Comparison of ENCODE assay signal across 1 cellular context in the genomic region with DNA sequence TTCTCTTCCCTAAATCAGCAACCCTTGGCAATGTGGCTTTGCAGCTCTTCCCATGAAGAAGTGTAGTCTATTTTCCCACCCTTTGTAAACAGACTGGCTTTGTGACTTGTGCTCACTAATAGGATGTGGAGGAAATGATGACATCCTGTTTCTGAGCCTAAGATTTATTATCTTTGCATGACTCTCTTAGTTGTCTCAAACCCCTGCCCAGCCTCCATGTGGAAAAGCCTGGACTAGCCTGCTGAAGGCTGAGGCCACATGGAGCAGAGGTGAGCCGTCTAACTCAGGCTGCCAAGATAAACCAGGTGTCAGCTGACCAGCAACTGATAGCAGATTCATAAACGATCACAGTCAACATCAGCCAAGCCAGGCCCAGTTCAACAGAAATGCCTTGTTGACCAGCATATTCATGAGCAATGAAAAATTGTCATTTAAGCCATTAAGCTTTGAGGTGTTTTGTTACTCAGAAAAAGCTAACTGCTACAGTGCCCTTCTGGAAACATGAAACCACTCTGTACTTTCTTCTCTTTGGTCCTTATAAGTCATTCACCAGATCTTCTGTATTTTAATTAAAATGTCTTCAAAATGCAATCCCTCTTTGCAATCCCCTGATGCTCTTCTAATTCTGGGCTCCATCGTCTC.
TF ChIP-seq lines count a peak whose summit lies in the region.

No MANE protein-coding gene starts in this region.

TF ChIP-seq in H1, 55 proteins besides CTCF, POLR2A, EP300 and RAD21 (continued from another document):
- TF ChIP-seq, protein P1, sequence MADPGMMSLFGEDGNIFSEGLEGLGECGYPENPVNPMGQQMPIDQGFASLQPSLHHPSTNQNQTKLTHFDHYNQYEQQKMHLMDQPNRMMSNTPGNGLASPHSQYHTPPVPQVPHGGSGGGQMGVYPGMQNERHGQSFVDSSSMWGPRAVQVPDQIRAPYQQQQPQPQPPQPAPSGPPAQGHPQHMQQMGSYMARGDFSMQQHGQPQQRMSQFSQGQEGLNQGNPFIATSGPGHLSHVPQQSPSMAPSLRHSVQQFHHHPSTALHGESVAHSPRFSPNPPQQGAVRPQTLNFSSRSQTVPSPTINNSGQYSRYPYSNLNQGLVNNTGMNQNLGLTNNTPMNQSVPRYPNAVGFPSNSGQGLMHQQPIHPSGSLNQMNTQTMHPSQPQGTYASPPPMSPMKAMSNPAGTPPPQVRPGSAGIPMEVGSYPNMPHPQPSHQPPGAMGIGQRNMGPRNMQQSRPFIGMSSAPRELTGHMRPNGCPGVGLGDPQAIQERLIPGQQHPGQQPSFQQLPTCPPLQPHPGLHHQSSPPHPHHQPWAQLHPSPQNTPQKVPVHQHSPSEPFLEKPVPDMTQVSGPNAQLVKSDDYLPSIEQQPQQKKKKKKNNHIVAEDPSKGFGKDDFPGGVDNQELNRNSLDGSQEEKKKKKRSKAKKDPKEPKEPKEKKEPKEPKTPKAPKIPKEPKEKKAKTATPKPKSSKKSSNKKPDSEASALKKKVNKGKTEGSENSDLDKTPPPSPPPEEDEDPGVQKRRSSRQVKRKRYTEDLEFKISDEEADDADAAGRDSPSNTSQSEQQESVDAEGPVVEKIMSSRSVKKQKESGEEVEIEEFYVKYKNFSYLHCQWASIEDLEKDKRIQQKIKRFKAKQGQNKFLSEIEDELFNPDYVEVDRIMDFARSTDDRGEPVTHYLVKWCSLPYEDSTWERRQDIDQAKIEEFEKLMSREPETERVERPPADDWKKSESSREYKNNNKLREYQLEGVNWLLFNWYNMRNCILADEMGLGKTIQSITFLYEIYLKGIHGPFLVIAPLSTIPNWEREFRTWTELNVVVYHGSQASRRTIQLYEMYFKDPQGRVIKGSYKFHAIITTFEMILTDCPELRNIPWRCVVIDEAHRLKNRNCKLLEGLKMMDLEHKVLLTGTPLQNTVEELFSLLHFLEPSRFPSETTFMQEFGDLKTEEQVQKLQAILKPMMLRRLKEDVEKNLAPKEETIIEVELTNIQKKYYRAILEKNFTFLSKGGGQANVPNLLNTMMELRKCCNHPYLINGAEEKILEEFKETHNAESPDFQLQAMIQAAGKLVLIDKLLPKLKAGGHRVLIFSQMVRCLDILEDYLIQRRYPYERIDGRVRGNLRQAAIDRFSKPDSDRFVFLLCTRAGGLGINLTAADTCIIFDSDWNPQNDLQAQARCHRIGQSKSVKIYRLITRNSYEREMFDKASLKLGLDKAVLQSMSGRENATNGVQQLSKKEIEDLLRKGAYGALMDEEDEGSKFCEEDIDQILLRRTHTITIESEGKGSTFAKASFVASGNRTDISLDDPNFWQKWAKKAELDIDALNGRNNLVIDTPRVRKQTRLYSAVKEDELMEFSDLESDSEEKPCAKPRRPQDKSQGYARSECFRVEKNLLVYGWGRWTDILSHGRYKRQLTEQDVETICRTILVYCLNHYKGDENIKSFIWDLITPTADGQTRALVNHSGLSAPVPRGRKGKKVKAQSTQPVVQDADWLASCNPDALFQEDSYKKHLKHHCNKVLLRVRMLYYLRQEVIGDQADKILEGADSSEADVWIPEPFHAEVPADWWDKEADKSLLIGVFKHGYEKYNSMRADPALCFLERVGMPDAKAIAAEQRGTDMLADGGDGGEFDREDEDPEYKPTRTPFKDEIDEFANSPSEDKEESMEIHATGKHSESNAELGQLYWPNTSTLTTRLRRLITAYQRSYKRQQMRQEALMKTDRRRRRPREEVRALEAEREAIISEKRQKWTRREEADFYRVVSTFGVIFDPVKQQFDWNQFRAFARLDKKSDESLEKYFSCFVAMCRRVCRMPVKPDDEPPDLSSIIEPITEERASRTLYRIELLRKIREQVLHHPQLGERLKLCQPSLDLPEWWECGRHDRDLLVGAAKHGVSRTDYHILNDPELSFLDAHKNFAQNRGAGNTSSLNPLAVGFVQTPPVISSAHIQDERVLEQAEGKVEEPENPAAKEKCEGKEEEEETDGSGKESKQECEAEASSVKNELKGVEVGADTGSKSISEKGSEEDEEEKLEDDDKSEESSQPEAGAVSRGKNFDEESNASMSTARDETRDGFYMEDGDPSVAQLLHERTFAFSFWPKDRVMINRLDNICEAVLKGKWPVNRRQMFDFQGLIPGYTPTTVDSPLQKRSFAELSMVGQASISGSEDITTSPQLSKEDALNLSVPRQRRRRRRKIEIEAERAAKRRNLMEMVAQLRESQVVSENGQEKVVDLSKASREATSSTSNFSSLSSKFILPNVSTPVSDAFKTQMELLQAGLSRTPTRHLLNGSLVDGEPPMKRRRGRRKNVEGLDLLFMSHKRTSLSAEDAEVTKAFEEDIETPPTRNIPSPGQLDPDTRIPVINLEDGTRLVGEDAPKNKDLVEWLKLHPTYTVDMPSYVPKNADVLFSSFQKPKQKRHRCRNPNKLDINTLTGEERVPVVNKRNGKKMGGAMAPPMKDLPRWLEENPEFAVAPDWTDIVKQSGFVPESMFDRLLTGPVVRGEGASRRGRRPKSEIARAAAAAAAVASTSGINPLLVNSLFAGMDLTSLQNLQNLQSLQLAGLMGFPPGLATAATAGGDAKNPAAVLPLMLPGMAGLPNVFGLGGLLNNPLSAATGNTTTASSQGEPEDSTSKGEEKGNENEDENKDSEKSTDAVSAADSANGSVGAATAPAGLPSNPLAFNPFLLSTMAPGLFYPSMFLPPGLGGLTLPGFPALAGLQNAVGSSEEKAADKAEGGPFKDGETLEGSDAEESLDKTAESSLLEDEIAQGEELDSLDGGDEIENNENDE (IDR thresholded peaks at IDR 0.05; ENCODE audit: insufficient replicate concordance, low read length), result no peak
- TF ChIP-seq GTF2F1 (IDR thresholded peaks at IDR 0.05; ENCODE audit: borderline replicate concordance, low read depth, low read length) (no peak), KDM4A (IDR thresholded peaks at IDR 0.05; ENCODE audit: low read depth, low read length, severe bottlenecking) (no peak), ZNF274 (IDR thresholded peaks at IDR 0.05; ENCODE audit: borderline replicate concordance, extremely low read depth, low read length) (no peak), SAP30 (IDR thresholded peaks at IDR 0.05; ENCODE audit: insufficient read depth, insufficient replicate concordance, low read length) (no peak), CTBP2 (IDR thresholded peaks at IDR 0.05; ENCODE audit: borderline replicate concordance, insufficient read depth, insufficient read length, low read length) (no peak), NRF1 (IDR thresholded peaks at IDR 0.05; ENCODE audit: low read depth, low read length) (no peak), SIN3A (conservative IDR thresholded peaks at IDR 0.05 in 1 of 2, IDR thresholded peaks at IDR 0.05 in 1 of 2; ENCODE audit: low read depth in 1 of 2, low read length in 2 of 2) (no peak), RBBP5 (IDR thresholded peaks at IDR 0.05; ENCODE audit: borderline replicate concordance, low read depth, low read length) (no peak), SP1 (IDR thresholded peaks at IDR 0.05; ENCODE audit: low read depth, low read length) (no peak)
